ENCODE assay signal across 28 cellular contexts in the genomic region with DNA sequence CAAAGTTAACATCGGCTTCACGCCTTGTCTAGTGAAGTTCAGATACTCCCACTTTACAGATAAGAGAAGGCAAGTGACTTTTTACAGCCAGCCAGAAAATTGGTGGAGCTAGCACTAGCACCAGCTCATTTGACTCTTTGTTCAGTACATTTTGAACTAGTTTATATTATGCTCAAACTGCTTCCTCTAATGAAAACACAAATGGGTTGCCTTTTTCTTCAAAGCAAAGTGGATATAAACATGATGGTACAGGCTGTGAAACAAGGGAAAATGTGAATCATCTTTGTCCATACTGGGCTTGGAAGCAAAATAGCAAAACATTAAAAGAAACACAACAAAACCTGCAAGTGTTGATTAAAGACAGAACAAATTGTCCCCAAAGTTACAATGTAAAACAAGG.
A peak's percentile ranks its signal among the peaks of the same experiment; 100 is the strongest.
DNase-seq lines count a peak whose midpoint lies in the region; ATAC-seq and TF ChIP-seq lines count a peak whose summit lies in the region.
"Had no signal": no experiment of that assay in that cellular context is flagged by ENCODE, and none has a peak within 500 bp of the region (broad histone marks: within the 10 kb centered on the region; RNA-seq: fewer than 3 reads in every experiment).

No MANE protein-coding gene starts in this region.

- no peaks in the 10 kb centered on the region for H3K9me2 ChIP-seq in hepatocyte (replicated peaks; ENCODE audit: insufficient read depth)

- H4K20me1 ChIP-seq in mammary epithelial cell (ENCODE audit: insufficient read depth, low read length) (no peaks in the 10 kb centered on the region), hepatocyte (ENCODE audit: insufficient read depth, poor library complexity, severe bottlenecking) (no peaks in the 10 kb centered on the region)

- H3K36me3 Mint-ChIP-seq in MCF 10A (ENCODE audit: insufficient read depth, unreplicated experiment) = no peaks in the 10 kb centered on the region
- no peaks in the 10 kb centered on the region for H3K36me3 Mint-ChIP-seq in type B pancreatic cell
- H3K36me3 Mint-ChIP-seq: CD4-positive, alpha-beta memory T cell had no signal

- dilution Hi-C loops in mammary epithelial cell (cut with HindIII; ENCODE audit: low sequenced_read_pairs) = no loop called here

- in situ Hi-C loops in mammary epithelial cell (cut with MboI; ENCODE audit: low sequenced_read_pairs in 2 of 2) = no loop called here

- no peak overlapping the region for H2AFZ ChIP-seq in mammary epithelial cell (ENCODE audit: low read depth, low read length)
- H2AFZ ChIP-seq in hepatocyte = no peak overlapping the region

- H3K27ac Mint-ChIP-seq in MCF 10A (ENCODE audit: low read depth, unreplicated experiment) (no peak overlapping the region), type B pancreatic cell (peak overlapping the region; percentile 4)
- H3K27ac Mint-ChIP-seq: CD4-positive, alpha-beta memory T cell; H9 had no signal

- H3K4me1 Mint-ChIP-seq in MCF 10A (ENCODE audit: insufficient read depth, unreplicated experiment) (peaks cover 26% of the 10 kb centered on the region), type B pancreatic cell (ENCODE audit: unreplicated experiment) (no peaks in the 10 kb centered on the region)
- H3K4me1 Mint-ChIP-seq: H9 had no signal

- POLR2A ChIA-PET in MCF 10A (lab: Yijun Ruan, JAX) = interaction anchor here (0.7 kb wide), 1 partner anchor 167 kb away, joined by 3 read pairs; no protein-coding TSS in a partner anchor

- no peaks in the 10 kb centered on the region for H3K9me3 ChIP-seq in mammary epithelial cell (replicated peaks; ENCODE audit: insufficient read depth, low read length)
- no peaks in the 10 kb centered on the region for H3K9me3 ChIP-seq in hepatocyte (ENCODE audit: low read depth)
- H3K9me3 ChIP-seq in body of pancreas = no peaks in the 10 kb centered on the region
- H3K9me3 ChIP-seq: BLaER1 treated with 17β-estradiol and CSF1 and Interleukin-3, amounts not matched to agents 10 nM and 100 nM; Caco-2; Peyer's patch; SJCRH30 had no signal

- H3K4me1 ChIP-seq in mammary epithelial cell (ENCODE audit: insufficient read depth, low read length) (peaks cover 48% of the 10 kb centered on the region), hepatocyte (ENCODE audit: insufficient read depth) (no peaks in the 10 kb centered on the region), body of pancreas (no peaks in the 10 kb centered on the region)
- H3K4me1 ChIP-seq: Caco-2, Peyer's patch, SJCRH30 had no signal

- H3K4me2 ChIP-seq in mammary epithelial cell (ENCODE audit: insufficient read depth, low read depth, low read length) (no peak overlapping the region), hepatocyte (no peak overlapping the region)
- H3K4me2 ChIP-seq: BLaER1 treated with 17β-estradiol and CSF1 and Interleukin-3, amounts not matched to agents 10 nM and 100 nM had no signal

- BruUV-seq in mammary epithelial cell (replicated peaks; lab: Mats Ljungman, UMichigan) (no TSS peak), MCF 10A (replicated peaks; lab: Mats Ljungman, UMichigan) (no TSS peak)

- H3K27ac ChIP-seq in mammary epithelial cell (ENCODE audit: insufficient read depth, low read depth, low read length) (no peak overlapping the region), hepatocyte (no peak overlapping the region), body of pancreas (no peak overlapping the region)
- H3K27ac ChIP-seq: 22Rv1; BLaER1 treated with 17β-estradiol and CSF1 and Interleukin-3, amounts not matched to agents 10 nM and 100 nM; HL-60; Peyer's patch; SJCRH30 had no signal

- H3K36me3 ChIP-seq in mammary epithelial cell (ENCODE audit: insufficient read depth, low read length) (no peaks in the 10 kb centered on the region), hepatocyte (replicated peaks; ENCODE audit: insufficient read depth, low read depth) (no peaks in the 10 kb centered on the region), body of pancreas (replicated peaks in 1 of 2; ENCODE audit: insufficient read depth in 1 of 2, low read depth in 2 of 2) (no peaks in the 10 kb centered on the region)
- H3K36me3 ChIP-seq: BLaER1 treated with 17β-estradiol and CSF1 and Interleukin-3, amounts not matched to agents 10 nM and 100 nM; Peyer's patch; SJCRH30 had no signal

- TF ChIP-seq CTCF in mammary epithelial cell (conservative IDR thresholded peaks at IDR 0.05 in 1 of 2, IDR thresholded peaks at IDR 0.05 in 1 of 2; ENCODE audit: extremely low read depth in 1 of 2, insufficient read depth in 1 of 2, low read depth in 1 of 2, low read length in 2 of 2) (no peak), MCF 10A (IDR thresholded peaks at IDR 0.05; ENCODE audit: unreplicated experiment) (no peak), epithelial cell of esophagus (IDR thresholded peaks at IDR 0.05; ENCODE audit: insufficient read depth, low read depth, low read length, missing control alignments) (no peak), hepatocyte (IDR thresholded peaks at IDR 0.05; ENCODE audit: poor library complexity) (no peak), type B pancreatic cell (conservative IDR thresholded peaks at IDR 0.05) (no peak), body of pancreas (IDR thresholded peaks at IDR 0.05) (no peak)

- no peak overlapping the region for H3K4me3 ChIP-seq in mammary epithelial cell (replicated peaks in 1 of 3; ENCODE audit: insufficient read depth in 1 of 3, low read depth in 2 of 3, low read length in 3 of 3)
- H3K4me3 ChIP-seq in epithelial cell of esophagus (ENCODE audit: low read length) = no peak overlapping the region
- H3K4me3 ChIP-seq in hepatocyte = no peak overlapping the region
- no peak overlapping the region for H3K4me3 ChIP-seq in body of pancreas
- H3K4me3 ChIP-seq: BLaER1 treated with 17β-estradiol and CSF1 and Interleukin-3, amounts not matched to agents 10 nM and 100 nM; Peyer's patch; SJCRH30 had no signal

- no peaks in the 10 kb centered on the region for H3K79me2 ChIP-seq in mammary epithelial cell (ENCODE audit: insufficient read depth, low read length)
- H3K79me2 ChIP-seq in hepatocyte = no peaks in the 10 kb centered on the region

- WGBS in mammary epithelial cell (ENCODE audit: low coverage, missing lambda C conversion rate) = 85% methylated on average over 2 of the region's 2 CpGs
- WGBS in hepatocyte (ENCODE audit: low lambda C conversion rate, missing lambda C conversion rate) = 68% methylated on average over 2 of the region's 2 CpGs
- 70 to 85% methylated on average over 2 of the region's 2 CpGs for WGBS in body of pancreas, 2 donors

- H3K27me3 ChIP-seq in mammary epithelial cell (ENCODE audit: insufficient read depth, low read length) (no peaks in the 10 kb centered on the region), hepatocyte (no peaks in the 10 kb centered on the region), body of pancreas (no peaks in the 10 kb centered on the region)
- H3K27me3 ChIP-seq: BLaER1 treated with 17β-estradiol and CSF1 and Interleukin-3, amounts not matched to agents 10 nM and 100 nM; Peyer's patch; SJCRH30 had no signal

- H3K4me3 Mint-ChIP-seq in MCF 10A (ENCODE audit: unreplicated experiment) (no peak overlapping the region), type B pancreatic cell (no peak overlapping the region)
- H3K4me3 Mint-ChIP-seq: CD4-positive, alpha-beta memory T cell; H9 had no signal

- CTCF ChIA-PET in mammary epithelial cell (lab: Charles Lee; ENCODE audit: low non-redundant PET) (no interaction called here), MCF 10A (lab: Yijun Ruan, JAX) (interaction anchor here (0.5 to 1.1 kb wide), 2 partner anchors 17 to 235 kb away, joined by 3 read pairs; no protein-coding TSS in a partner anchor)

- DNase-seq in mammary epithelial cell (peak; percentile 25), MCF 10A (ENCODE audit: unreplicated experiment) (no peak), epithelial cell of esophagus (ENCODE audit: low read depth) (peak; percentile 29), hepatocyte (ENCODE audit: low spot score) (peak; percentile 15), type B pancreatic cell (ENCODE audit: extremely low spot score, unreplicated experiment) (no peak), Kasumi-1 (lab: John Stamatoyannopoulos, UW) (no peak), body of pancreas (no peak)
- DNase-seq in activated naive CD4-positive, alpha-beta T cell (lab: John Stamatoyannopoulos, UW) = no peak
- DNase-seq: ACHN; Caco-2; CD4-positive, alpha-beta memory T cell; DMS 273 treated with DMSO at 0.1 percent for 48 hours; DMS79 treated with DMSO at 0.1 percent for 48 hours; H9; KBM-7; NCI-H1105; NCI-H146; NCI-H2029; NCI-H226; NCI-H510A treated with DMSO at 0.1 percent for 48 hours; NCI-H748 treated with DMSO at 0.1 percent for 48 hours; NK-92 treated with Interleukin-12 subunit alpha and Interleukin-12 subunit beta, amount 100 ng/mL, for 24 hours; Peyer's patch; SJCRH30 had no signal

- intact Hi-C loops in mammary epithelial cell (cut with micrococcal nuclease) (no loop called here), MCF 10A (cut with micrococcal nuclease) (no loop called here), body of pancreas (cut with DNase I) (no loop called here)

- H3K27me3 Mint-ChIP-seq in MCF 10A (ENCODE audit: insufficient read depth, unreplicated experiment) (no peaks in the 10 kb centered on the region), type B pancreatic cell (no peaks in the 10 kb centered on the region)

- no peak for TF ChIP-seq POLR2A in body of pancreas (IDR thresholded peaks at IDR 0.05)

- no peak for ATAC-seq in body of pancreas
- ATAC-seq: HepG2 had no signal

- no peak overlapping the region for H3K9ac ChIP-seq in mammary epithelial cell (ENCODE audit: insufficient read depth, low read length)
- H3K9ac ChIP-seq: BLaER1 treated with 17β-estradiol and CSF1 and Interleukin-3, amounts not matched to agents 10 nM and 100 nM had no signal

- H3K9me3 Mint-ChIP-seq in MCF 10A (ENCODE audit: unreplicated experiment) = peaks cover 4% of the 10 kb centered on the region
- H3K9me3 Mint-ChIP-seq in type B pancreatic cell = no peaks in the 10 kb centered on the region
- H3K9me3 Mint-ChIP-seq: H9 had no signal

Comparison
In these comparisons a context has a peak if more than half of its experiments do, and no peak if none do; other contexts are left out.
1. DNase-seq: peak in mammary epithelial cell (single experiment), epithelial cell of esophagus (single experiment) and hepatocyte (single experiment); none in MCF 10A (single experiment), type B pancreatic cell (single experiment), activated naive CD4-positive, alpha-beta T cell (0 of 4), Kasumi-1 (0 of 2) and body of pancreas (0 of 4).